15 cellular contexts compared by ENCODE assay signal in the genomic region with DNA sequence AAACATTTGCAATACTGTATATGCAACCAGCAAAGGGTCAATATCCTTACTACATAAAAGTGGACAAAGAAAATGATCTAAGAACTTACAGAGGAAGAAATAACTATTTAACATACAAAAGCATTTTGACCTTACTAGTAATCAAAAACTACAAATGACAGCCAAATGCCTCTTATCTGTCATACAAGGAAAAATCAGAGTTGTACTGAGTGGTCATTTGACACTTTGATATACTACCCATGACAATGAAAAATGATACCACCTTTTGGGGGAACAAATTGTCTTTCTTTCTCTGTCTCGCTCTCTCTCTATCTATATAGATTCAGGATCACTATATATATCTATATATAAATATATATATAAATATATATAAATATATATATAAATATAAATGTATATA.
"Had no signal": no experiment of that assay in that cellular context is flagged by ENCODE, and none has a peak within 500 bp of the region (broad histone marks: within the 10 kb centered on the region; RNA-seq: fewer than 3 reads in every experiment).

No MANE protein-coding gene starts in this region.

- H3K27ac ChIP-seq: foreskin keratinocyte, hepatocyte, right lobe of liver, skin epidermis, upper lobe of right lung had no signal

- DNase-seq: activated gamma-delta T cell treated with Interleukin-2 at 50 U/mL for 16 hours; activated T-cell treated with anti-CD3 and anti-CD28 coated beads, Interleukin-2, amount 50 U/mL, for 1 hour; aorta; effector CD4-positive, alpha-beta T cell; glutamatergic neuron; naive B cell; occipital lobe; right lobe of liver; substantia nigra; thyroid gland; upper lobe of right lung had no signal

- ATAC-seq: foreskin keratinocyte, upper lobe of right lung, WTC11 had no signal
